In the genomic region with DNA sequence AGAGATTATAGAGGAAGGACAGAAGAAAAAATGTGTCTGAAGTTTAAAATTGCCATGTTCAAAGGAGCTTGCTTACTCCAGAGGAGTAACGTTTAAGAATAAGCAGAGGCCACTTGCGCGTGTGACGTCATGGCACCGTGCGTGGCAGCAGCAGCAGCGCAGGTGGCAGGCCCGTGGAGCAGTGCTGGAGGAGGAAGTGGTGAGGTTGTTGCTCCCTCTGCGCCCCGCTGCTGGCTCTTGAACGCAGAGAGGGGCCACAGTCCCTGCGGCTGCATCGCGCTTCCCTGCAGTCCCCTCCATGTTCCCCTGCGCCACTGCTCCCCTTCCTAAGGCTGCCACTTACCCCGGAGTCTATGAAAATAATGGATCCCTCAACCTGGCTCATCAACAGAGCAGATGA, we compare ENCODE assay signal across 8 cellular contexts. TPM values are rescaled to one million over a fixed set of nuclear protein-coding genes. Genes with fewer than 3 reads are reported as not detected.
DNase-seq lines count a peak whose midpoint lies in the region; ATAC-seq and FAIRE-seq lines count a peak whose summit lies in the region.

No MANE protein-coding gene starts in this region.

- no peak overlapping the region for H3K4me3 ChIP-seq in small intestine (ENCODE audit: low read depth in 1 of 2, low read length in 2 of 2)

- no peak for ATAC-seq in GM21381 (IDR thresholded peaks at IDR 0.05; ENCODE audit: unreplicated experiment)
- no peak for ATAC-seq in HG02623 (IDR thresholded peaks at IDR 0.05; ENCODE audit: unreplicated experiment)
- ATAC-seq in GM18873 (IDR thresholded peaks at IDR 0.05; ENCODE audit: low FRiP score, unreplicated experiment): no peak

- FAIRE-seq in small intestine (lab: Jason Lieb, UNC): no peak

- H3K36me3 ChIP-seq in small intestine (ENCODE audit: control insufficient read depth in 2 of 2, insufficient read depth in 2 of 2, low read length in 2 of 2): peaks cover 5 to 11% of the 10 kb centered on the region in 2 donors

- H3K27ac ChIP-seq in small intestine (ENCODE audit: low read depth in 1 of 2, low read length in 1 of 2): peak overlapping the region in 1 of 2 donors; percentile 11

- no peaks in the 10 kb centered on the region for H3K9me3 ChIP-seq in small intestine (ENCODE audit: control insufficient read depth, low read depth)

- DNase-seq in Ammon's horn (ENCODE audit: low spot score) (peak; percentile 33), small intestine (peak; percentile 28), SKM-1 (lab: John Stamatoyannopoulos, UW; ENCODE audit: unreplicated experiment) (no peak)
- peak; percentile 40 to 62 for DNase-seq in activated CD4-positive, alpha-beta T cell treated with anti-CD3 and anti-CD28 coated beads, Interleukin-2, amount 50 U/mL, for 24 hours (ENCODE audit: low read depth in 1 of 2, low spot score in 1 of 2)
- peak; percentile 62 for DNase-seq in effector CD8-positive, alpha-beta T cell (lab: John Stamatoyannopoulos, UW)

- 75 to 82% (median 77%) methylated on average over 16 of the region's 16 CpGs for WGBS in small intestine, 3 donors

- no peaks in the 10 kb centered on the region for H3K27me3 ChIP-seq in small intestine (ENCODE audit: control insufficient read depth in 2 of 2, insufficient read depth in 2 of 2, low read length in 2 of 2)

- H3K4me1 ChIP-seq in small intestine (ENCODE audit: control insufficient read depth in 2 of 2, insufficient read depth in 1 of 2, low read depth in 1 of 2, low read length in 1 of 2): peaks cover 0 to 3% of the 10 kb centered on the region in 2 donors

RNA-seq across cellular contexts. Expression of a gene that starts 37.5 kb away (rescaled TPM):
- polyA plus RNA-seq in small intestine: 100 to 1,000 TPM; 226 to 245 (median 238) TPM
